Comparison of ENCODE assay signal across 20 cellular contexts in the genomic region with DNA sequence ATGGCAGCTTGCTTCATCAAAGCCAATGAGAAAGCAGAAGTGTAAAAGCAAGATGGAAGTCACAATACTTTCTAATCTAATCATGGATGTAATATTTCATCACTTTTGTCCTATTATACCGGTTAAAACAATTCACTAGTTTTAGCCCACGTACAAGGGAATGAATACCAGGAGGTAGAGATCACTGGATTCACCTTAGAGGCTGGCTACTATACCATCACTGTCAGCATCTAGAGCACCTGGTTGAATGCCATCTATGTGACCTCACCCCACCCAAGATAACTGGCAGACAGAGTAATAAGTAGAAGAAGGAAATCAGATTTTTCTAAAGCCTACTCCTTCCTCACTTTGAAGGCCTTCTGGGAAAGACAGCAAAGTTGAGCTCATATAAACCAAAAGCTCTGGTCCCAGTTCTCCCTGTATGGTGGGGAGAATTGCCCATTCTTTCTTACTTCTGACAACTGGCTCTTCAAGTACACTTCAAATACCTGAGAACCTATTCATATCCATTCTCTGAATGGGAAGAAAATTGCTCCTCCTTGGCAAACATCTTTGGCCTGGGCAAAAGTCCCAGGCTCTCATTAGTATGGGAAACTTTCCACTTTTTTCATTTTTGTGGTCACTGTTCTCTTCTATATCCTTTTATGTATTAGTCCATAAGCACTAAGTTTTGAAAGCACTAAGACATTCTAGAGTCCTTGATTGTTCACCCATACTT. TPM values are rescaled to one million over a fixed set of nuclear protein-coding genes. Genes with fewer than 3 reads are reported as not detected.
"Had no signal": no experiment of that assay in that cellular context is flagged by ENCODE, and none has a peak within 500 bp of the region (broad histone marks: within the 10 kb centered on the region; RNA-seq: fewer than 3 reads in every experiment).

No MANE protein-coding gene starts in this region.

- H3K4me3 ChIP-seq: breast epithelium, mucosa of descending colon, ovary, thyroid gland, uterus had no signal

- ATAC-seq: mucosa of descending colon; naive thymus-derived CD4-positive, alpha-beta T cell; sciatic nerve had no signal

- H3K27ac Mint-ChIP-seq: activated CD4-positive, alpha-beta T cell treated with anti-CD3 and anti-CD28 coated beads, Interleukin-2, amount 10 ng/mL, durations not matched to agents 7 days and 5 days; activated naive CD8-positive, alpha-beta T cell treated with anti-CD3 and anti-CD28 coated beads for 36 hours; activated T-helper 1 cell treated with anti-CD3 and anti-CD28 coated beads, Interleukin-12 subunit alpha, Interleukin-12 subunit beta, Interleukin-2, Interleukin-4 antibody, amounts not matched to agents 30 ng/mL and 10 ng/mL and 1 ng/mL, durations not matched to agents 14 hours and 24 hours and 36 hours; endodermal cell; memory B cell; naive thymus-derived CD4-positive, alpha-beta T cell had no signal

- H3K4me3 Mint-ChIP-seq: activated CD4-positive, alpha-beta T cell treated with anti-CD3 and anti-CD28 coated beads, Interleukin-2, amount 10 ng/mL, durations not matched to agents 7 days and 5 days; activated naive CD8-positive, alpha-beta T cell treated with anti-CD3 and anti-CD28 coated beads for 36 hours; activated T-helper 1 cell treated with anti-CD3 and anti-CD28 coated beads, Interleukin-12 subunit alpha, Interleukin-12 subunit beta, Interleukin-2, Interleukin-4 antibody, amounts not matched to agents 30 ng/mL and 10 ng/mL and 1 ng/mL, durations not matched to agents 14 hours and 24 hours and 36 hours; endodermal cell; memory B cell; naive thymus-derived CD4-positive, alpha-beta T cell had no signal

- H3K9me3 Mint-ChIP-seq: activated CD4-positive, alpha-beta T cell treated with anti-CD3 and anti-CD28 coated beads, Interleukin-2, amount 10 ng/mL, durations not matched to agents 7 days and 5 days; activated T-helper 1 cell treated with anti-CD3 and anti-CD28 coated beads, Interleukin-12 subunit alpha, Interleukin-12 subunit beta, Interleukin-2, Interleukin-4 antibody, amounts not matched to agents 30 ng/mL and 10 ng/mL and 1 ng/mL, durations not matched to agents 14 hours and 24 hours and 36 hours; endodermal cell; memory B cell had no signal

- DNase-seq: activated CD4-positive, alpha-beta T cell treated with anti-CD3 and anti-CD28 coated beads, Interleukin-2, amount 10 ng/mL, durations not matched to agents 7 days and 5 days; activated CD8-positive, alpha-beta memory T cell treated with anti-CD3 and anti-CD28 coated beads for 24 hours; activated naive CD8-positive, alpha-beta T cell treated with anti-CD3 and anti-CD28 coated beads for 36 hours; endodermal cell; mucosa of descending colon; naive thymus-derived CD4-positive, alpha-beta T cell; ovary; stimulated activated CD4-positive, alpha-beta T cell treated with anti-CD3 and anti-CD28 coated beads, Interleukin-12 subunit alpha, Interleukin-12 subunit beta, amount 100 ng/mL, for 4 hours; stimulated activated CD4-positive, alpha-beta T cell treated with anti-CD3 and anti-CD28 coated beads, Interleukin-2, amount 100 ng/mL, for 24 hours; thyroid gland; uterus had no signal

- H3K4me1 Mint-ChIP-seq: activated CD4-positive, alpha-beta T cell treated with anti-CD3 and anti-CD28 coated beads, Interleukin-2, amount 10 ng/mL, durations not matched to agents 7 days and 5 days; activated naive CD8-positive, alpha-beta T cell treated with anti-CD3 and anti-CD28 coated beads for 36 hours; endodermal cell; memory B cell; naive thymus-derived CD4-positive, alpha-beta T cell had no signal

- H3K36me3 Mint-ChIP-seq: activated naive CD8-positive, alpha-beta T cell treated with anti-CD3 and anti-CD28 coated beads for 36 hours; memory B cell had no signal

RNA-seq across cellular contexts. Expression of gene HSD3B1, which starts 24.8 kb away (rescaled TPM):
- total RNA-seq: activated CD4-positive, alpha-beta T cell treated with anti-CD3 and anti-CD28 coated beads, Interleukin-2, amount 10 ng/mL, durations not matched to agents 7 days and 5 days; activated naive CD8-positive, alpha-beta T cell treated with anti-CD3 and anti-CD28 coated beads for 36 hours; activated T-helper 1 cell treated with anti-CD3 and anti-CD28 coated beads, Interleukin-12 subunit alpha, Interleukin-12 subunit beta, Interleukin-2, Interleukin-4 antibody, amounts not matched to agents 30 ng/mL and 10 ng/mL and 1 ng/mL, durations not matched to agents 14 hours and 24 hours and 36 hours; breast epithelium; chondrocyte; dermis microvascular lymphatic vessel endothelial cell; endodermal cell; epithelial cell of proximal tubule; naive thymus-derived CD4-positive, alpha-beta T cell; ovary; pulmonary artery endothelial cell; sciatic nerve; T-helper 2 cell treated with Interferon-gamma antibody and Interleukin-4, amounts not matched to agents 100 ng/mL and 5 ng/mL, for 36 hours; thyroid gland; uterus had no signal
- polyA plus RNA-seq: naive thymus-derived CD4-positive, alpha-beta T cell had no signal
